8 cellular contexts compared by ENCODE assay signal in the genomic region with DNA sequence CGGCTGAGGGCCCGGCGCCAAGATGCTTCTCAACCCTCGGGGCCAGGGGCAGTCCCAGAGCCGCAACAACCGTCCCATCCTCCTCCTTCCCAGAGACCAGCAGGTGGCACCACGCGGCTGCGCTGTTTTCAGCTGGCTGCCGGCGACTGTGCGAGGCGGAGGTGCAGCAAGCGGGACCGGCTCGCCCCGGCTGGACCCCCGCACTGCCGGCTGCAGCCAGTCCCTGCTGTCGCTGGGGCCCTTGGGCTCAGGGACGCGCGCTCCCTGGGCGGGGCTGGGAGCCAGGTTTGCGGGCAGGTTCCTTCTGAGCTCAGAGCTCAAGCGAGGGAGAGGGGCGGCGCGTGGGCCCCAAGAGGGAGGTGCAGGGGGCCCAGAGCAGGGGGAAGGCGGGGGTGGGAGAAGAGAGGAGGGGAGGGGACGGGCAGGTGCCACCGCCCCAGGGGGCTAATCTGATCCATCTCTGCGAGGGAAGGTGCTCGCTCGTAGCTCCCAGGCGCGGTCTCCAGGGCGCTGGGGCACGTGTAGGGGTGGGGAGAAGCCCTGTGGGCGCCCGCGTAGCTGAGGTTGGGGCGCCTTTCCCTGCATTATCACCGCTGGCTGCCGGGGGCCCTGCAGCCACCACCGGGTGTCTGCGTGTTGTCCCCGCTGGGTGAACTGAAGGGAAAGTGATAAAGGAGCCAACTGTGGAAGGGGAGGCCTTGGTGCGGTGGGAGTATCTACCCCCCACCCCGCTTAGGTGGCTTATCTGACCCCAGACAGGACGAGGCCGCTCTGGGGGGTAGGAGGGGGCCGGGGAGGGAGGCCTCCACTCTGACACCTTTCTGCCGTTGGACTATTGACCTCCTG. TPM values are rescaled to one million over a fixed set of nuclear protein-coding genes. Genes with fewer than 3 reads are reported as not detected.
DNase-seq lines count a peak whose midpoint lies in the region; ATAC-seq and TF ChIP-seq lines count a peak whose summit lies in the region.

No MANE protein-coding gene starts in this region.

- DNase-seq in CD8-positive, alpha-beta T cell, result peak; percentile 45 to 85 (median 77)
- DNase-seq in HAP-1 (ENCODE audit: low spot score in 2 of 2) (peak; percentile 76 to 91), NCI-H526 treated with DMSO at 0.1 percent for 48 hours (lab: John Stamatoyannopoulos, UW) (peak; percentile 79), activated T-cell treated with anti-CD3 and anti-CD28 coated beads for 4 hours (peak; percentile 64), epithelial cell of esophagus (ENCODE audit: low read depth) (peak; percentile 73), mucosa of gallbladder (ENCODE audit: low spot score) (peak; percentile 80)
- DNase-seq in stimulated activated CD8-positive, alpha-beta memory T cell treated with anti-CD3 and anti-CD28 coated beads, Interleukin-7, amount 100 ng/mL, for 1 hour (ENCODE audit: low read depth in 2 of 2), result peak; percentile 55 to 60

- H3K36me3 ChIP-seq in CD8-positive, alpha-beta T cell (ENCODE audit: insufficient read depth, low read length), result peaks cover 37% of the 10 kb centered on the region
- peaks cover 21% of the 10 kb centered on the region for H3K36me3 ChIP-seq in HAP-1 (replicated peaks)

- H3K4me3 Mint-ChIP-seq in CD8-positive, alpha-beta T cell, result peak overlapping the region; percentile 74

- H3K4me1 Mint-ChIP-seq in CD8-positive, alpha-beta T cell (ENCODE audit: low read depth), result peaks cover 72% of the 10 kb centered on the region

- in situ Hi-C loops in HAP-1 (cut with MboI; ENCODE audit: low sequenced_read_pairs), result no loop called here

- H3K27me3 ChIP-seq in CD8-positive, alpha-beta T cell (ENCODE audit: insufficient read depth, low read length), result no peaks in the 10 kb centered on the region
- no peaks in the 10 kb centered on the region for H3K27me3 ChIP-seq in HAP-1 (ENCODE audit: low read depth)

- intact Hi-C loops in CD8-positive, alpha-beta T cell (cut with DNase I, micrococcal nuclease), result loop anchor here (1.0 to 10.0 kb wide), 5 partner anchors 10 to 288 kb away; partner anchors contain the start of gene NKIRAS2 (in 1 of the 2)

- POLR2A ChIA-PET in CD8-positive, alpha-beta T cell (lab: Charles Lee), result interaction anchor here (0.7 to 4.2 kb wide), 17 partner anchors 9 to 423 kb away, joined by 3 to 23 read pairs (median 5); partner anchors contain the start of genes CAVIN1, GHDC, STAT3 and STAT5A

- H3K27me3 Mint-ChIP-seq in CD8-positive, alpha-beta T cell (ENCODE audit: low read depth), result no peaks in the 10 kb centered on the region

- peak; percentile 61 for ATAC-seq in CD8-positive, alpha-beta T cell
- no peak for ATAC-seq in HG03097 (IDR thresholded peaks at IDR 0.05; ENCODE audit: low FRiP score, unreplicated experiment)

- H3K9me3 Mint-ChIP-seq in CD8-positive, alpha-beta T cell, result no peaks in the 10 kb centered on the region

- peak; percentile 62 for TF ChIP-seq CTCF in CD8-positive, alpha-beta T cell (IDR thresholded peaks at IDR 0.05)
- peak; percentile 64 for TF ChIP-seq CTCF in epithelial cell of esophagus (IDR thresholded peaks at IDR 0.05; ENCODE audit: insufficient read depth, low read depth, low read length, missing control alignments)

- peak overlapping the region; percentile 31 for H3K27ac ChIP-seq in CD8-positive, alpha-beta T cell (ENCODE audit: low read depth, low read length)

- CTCF ChIA-PET in CD8-positive, alpha-beta T cell (lab: Charles Lee), result interaction anchor here (0.6 to 22.7 kb wide), 35 partner anchors 9 to 485 kb away, joined by 3 to 672 read pairs (median 5); partner anchors contain the start of genes GHDC, STAT3 and STAT5A

- H3K36me3 Mint-ChIP-seq in CD8-positive, alpha-beta T cell, result peaks cover 59% of the 10 kb centered on the region

- H3K9me3 ChIP-seq in CD8-positive, alpha-beta T cell (ENCODE audit: low read length), result no peaks in the 10 kb centered on the region
- no peaks in the 10 kb centered on the region for H3K9me3 ChIP-seq in HAP-1

- peak overlapping the region; percentile 86 for H3K27ac Mint-ChIP-seq in CD8-positive, alpha-beta T cell

- peak overlapping the region; percentile 38 for H3K4me3 ChIP-seq in CD8-positive, alpha-beta T cell (ENCODE audit: low read depth, low read length)
- peak overlapping the region; percentile 18 for H3K4me3 ChIP-seq in HAP-1
- no peak overlapping the region for H3K4me3 ChIP-seq in epithelial cell of esophagus (ENCODE audit: low read length)

- peaks cover 69% of the 10 kb centered on the region for H3K4me1 ChIP-seq in CD8-positive, alpha-beta T cell (ENCODE audit: insufficient read depth, low read length)
- H3K4me1 ChIP-seq in HAP-1, result peaks cover 3% of the 10 kb centered on the region

RNA-seq across cellular contexts. Expression of gene STAT5A, which starts 24.2 kb away (rescaled TPM):
- 100 to 1,000 TPM; 300 to 319 TPM for total RNA-seq in CD8-positive, alpha-beta T cell
- 30.8 TPM for total RNA-seq in mucosa of gallbladder

RNA-seq across cellular contexts. Expression of gene STAT5B, which starts 36.3 kb away (rescaled TPM):
- total RNA-seq in CD8-positive, alpha-beta T cell, result 10 to 100 TPM; 85.2 to 85.5 TPM
- total RNA-seq in mucosa of gallbladder, result 61.7 TPM
